Comparison of ENCODE assay signal across 18 cellular contexts in genomic region chr16:3180445-3180878, GRCh38. TPM values are rescaled to one million over a fixed set of nuclear protein-coding genes. Genes with fewer than 3 reads are reported as not detected.
DNase-seq lines count a peak whose midpoint lies in the region; ATAC-seq and TF ChIP-seq lines count a peak whose summit lies in the region.
"Had no signal": no experiment of that assay in that cellular context is flagged by ENCODE, and none has a peak within 500 bp of the region (broad histone marks: within the 10 kb centered on the region; RNA-seq: fewer than 3 reads in every experiment).

No MANE protein-coding gene starts in this region.

- no peak overlapping the region for H2BK120ac ChIP-seq in mesendoderm (ENCODE audit: low read depth, low read length)

- no peak for TF ChIP-seq CTCF in brain microvascular endothelial cell (IDR thresholded peaks at IDR 0.05; ENCODE audit: low read depth, low read length, missing control alignments)

- H3K36me3 Mint-ChIP-seq in activated CD4-positive, alpha-beta T cell treated with anti-CD3 and anti-CD28 coated beads, Interleukin-2, amount 10 ng/mL, durations not matched to agents 24 days and 14 days (ENCODE audit: low read depth): peaks cover 12% of the 10 kb centered on the region

- peak overlapping the region; percentile 53 for H3K9ac ChIP-seq in mesendoderm (ENCODE audit: low read length)

- no peak overlapping the region for H4K5ac ChIP-seq in mesendoderm (ENCODE audit: low read length)

- peaks cover 77% of the 10 kb centered on the region for H3K27me3 Mint-ChIP-seq in activated CD4-positive, alpha-beta T cell treated with anti-CD3 and anti-CD28 coated beads, Interleukin-2, amount 10 ng/mL, durations not matched to agents 24 days and 14 days

- WGBS in mesendoderm (ENCODE audit: extremely low coverage, insufficient coverage, low lambda C conversion rate): no CpG with 5 or more reads among the region's 21 CpGs

- no peak overlapping the region for H3K23ac ChIP-seq in mesendoderm (ENCODE audit: low read length)

- H3K4me1 Mint-ChIP-seq in activated CD4-positive, alpha-beta T cell treated with anti-CD3 and anti-CD28 coated beads, Interleukin-2, amount 10 ng/mL, durations not matched to agents 24 days and 14 days: peaks cover 17% of the 10 kb centered on the region

- no peaks in the 10 kb centered on the region for H3K79me1 ChIP-seq in mesendoderm (ENCODE audit: low read length)

- H3K27ac ChIP-seq in brain microvascular endothelial cell (no peak overlapping the region), mesendoderm (ENCODE audit: low read depth, low read length) (no peak overlapping the region)
- H3K27ac ChIP-seq: tibial nerve had no signal

- no peaks in the 10 kb centered on the region for H3K27me3 ChIP-seq in brain microvascular endothelial cell (replicated peaks)
- no peaks in the 10 kb centered on the region for H3K27me3 ChIP-seq in mesendoderm (ENCODE audit: insufficient read depth, low read length, poor library complexity)

- H3K4me1 ChIP-seq in mesendoderm (ENCODE audit: control insufficient read depth, low read depth, low read length): no peaks in the 10 kb centered on the region

- ATAC-seq in HG03571 (IDR thresholded peaks at IDR 0.05; ENCODE audit: unreplicated experiment) (no peak), HG02840 (IDR thresholded peaks at IDR 0.05; ENCODE audit: low FRiP score, unreplicated experiment) (no peak), GM18502 (IDR thresholded peaks at IDR 0.05; ENCODE audit: poor library complexity, unreplicated experiment) (no peak)
- ATAC-seq: PC-3 had no signal

- DNase-seq in activated CD4-positive, alpha-beta T cell treated with anti-CD3 and anti-CD28 coated beads, Interleukin-2, amount 10 ng/mL, durations not matched to agents 24 days and 14 days: peak; percentile 55
- DNase-seq in activated CD4-positive, alpha-beta T cell treated with anti-CD3 and anti-CD28 coated beads for 4 hours: no peak
- peak; percentile 79 for DNase-seq in HT1080 (ENCODE audit: low read depth)
- peak; percentile 68 for DNase-seq in brain microvascular endothelial cell
- peak; percentile 90 for DNase-seq in mesendoderm
- DNase-seq: ACHN; activated CD4-positive, CD25-positive, alpha-beta regulatory T cell treated with anti-CD3 and anti-CD28 coated beads, Interleukin-2, amount 50 U/mL, for 72 hours; activated naive CD4-positive, alpha-beta T cell treated with anti-CD3 and anti-CD28 coated beads, Interleukin-2, amount 50 U/mL, for 16 hours; MM.1S; NCI-H226; PC-3 had no signal

- no peaks in the 10 kb centered on the region for H3K36me3 ChIP-seq in brain microvascular endothelial cell (replicated peaks)
- no peaks in the 10 kb centered on the region for H3K36me3 ChIP-seq in mesendoderm (ENCODE audit: control insufficient read depth, insufficient read depth, low read length)
- H3K36me3 ChIP-seq: tibial nerve had no signal

- H3K4me3 ChIP-seq in brain microvascular endothelial cell (ENCODE audit: low read depth, low read length): no peak overlapping the region
- peak overlapping the region; percentile 29 for H3K4me3 ChIP-seq in mesendoderm (ENCODE audit: low read length)
- H3K4me3 ChIP-seq: smooth muscle cell, tibial nerve had no signal

- H3K4ac ChIP-seq in mesendoderm (ENCODE audit: low read depth, low read length): no peak overlapping the region

- in situ Hi-C loops in brain microvascular endothelial cell (cut with HindIII; ENCODE audit: low pct_ligation_motif_present, low sequenced_read_pairs): no loop called here

- peak overlapping the region; percentile 63 for H3K4me2 ChIP-seq in mesendoderm (ENCODE audit: low read length)
- H3K4me2 ChIP-seq: smooth muscle cell had no signal

- H3K27ac Mint-ChIP-seq in activated CD4-positive, alpha-beta T cell treated with anti-CD3 and anti-CD28 coated beads, Interleukin-2, amount 10 ng/mL, durations not matched to agents 24 days and 14 days: no peak overlapping the region

- no peak overlapping the region for H3K4me3 Mint-ChIP-seq in activated CD4-positive, alpha-beta T cell treated with anti-CD3 and anti-CD28 coated beads, Interleukin-2, amount 10 ng/mL, durations not matched to agents 24 days and 14 days

- H4K8ac ChIP-seq in mesendoderm (ENCODE audit: low read depth, low read length): no peak overlapping the region

- intact Hi-C loops in activated CD4-positive, alpha-beta T cell treated with anti-CD3 and anti-CD28 coated beads, Interleukin-2, amount 10 ng/mL, durations not matched to agents 24 days and 14 days (cut with micrococcal nuclease): no loop called here

- H3K56ac ChIP-seq in mesendoderm (ENCODE audit: low read length): peak overlapping the region; percentile 38

- H2BK5ac ChIP-seq in mesendoderm (ENCODE audit: low read length): no peak overlapping the region

- H2BK15ac ChIP-seq in mesendoderm (replicated peaks; ENCODE audit: low read depth): no peak overlapping the region

- H2AK5ac ChIP-seq in mesendoderm (ENCODE audit: low read length): no peak overlapping the region

- peaks cover 12% of the 10 kb centered on the region for H3K9me3 Mint-ChIP-seq in activated CD4-positive, alpha-beta T cell treated with anti-CD3 and anti-CD28 coated beads, Interleukin-2, amount 10 ng/mL, durations not matched to agents 24 days and 14 days

- no peaks in the 10 kb centered on the region for H3K79me2 ChIP-seq in mesendoderm (ENCODE audit: control insufficient read depth, insufficient read depth, low read length)

- H3K18ac ChIP-seq in mesendoderm (ENCODE audit: low read length): no peak overlapping the region

RNA-seq across cellular contexts. Expression of gene OR1F1, which starts 7.5 kb away (rescaled TPM):
- not detected in 2 replicates for total RNA-seq in activated CD4-positive, alpha-beta T cell treated with anti-CD3 and anti-CD28 coated beads, Interleukin-2, amount 10 ng/mL, durations not matched to agents 24 days and 14 days
- not detected in 2 replicates for total RNA-seq in HT1080 (2014; rRNA removed; shearing (Covaris generic))
- not detected in 2 replicates for polyA plus RNA-seq in HT1080 (2015; cell fraction: cytosol; rRNA removed)
- polyA plus RNA-seq in HT1080 (2015; cell fraction: nucleus; rRNA removed): 0.35 TPM in 1 of 2 replicates, not detected in the other
- polyA plus RNA-seq in mesendoderm (2013, experiment 1 of 2): 0.25 TPM
- 0.11 TPM for polyA plus RNA-seq in mesendoderm (2013, experiment 2 of 2)
- total RNA-seq: lung microvascular endothelial cell, PC-3, smooth muscle cell, tibial nerve had no signal
- polyA plus RNA-seq: esophagus, smooth muscle cell had no signal

RNA-seq across cellular contexts. Expression of gene ZNF213, which starts 45.6 kb away (rescaled TPM):
- 9.5 and 10.6 TPM in 2 replicates for total RNA-seq in activated CD4-positive, alpha-beta T cell treated with anti-CD3 and anti-CD28 coated beads, Interleukin-2, amount 10 ng/mL, durations not matched to agents 24 days and 14 days
- 3.8 and 4.6 TPM in 2 replicates for total RNA-seq in HT1080 (2014; rRNA removed; shearing (Covaris generic))
- 9.6 and 9.9 TPM in 2 replicates for polyA plus RNA-seq in HT1080 (2015; cell fraction: cytosol; rRNA removed)
- 6.5 and 8.4 TPM in 2 replicates for polyA plus RNA-seq in HT1080 (2015; cell fraction: nucleus; rRNA removed)
- polyA plus RNA-seq in mesendoderm (2013, experiment 1 of 2): 4.3 TPM
- 4.6 TPM for polyA plus RNA-seq in mesendoderm (2013, experiment 2 of 2)

RNA-seq across cellular contexts. Expression of gene ZNF200, which starts 54.5 kb away (rescaled TPM):
- 13.1 and 13.4 TPM in 2 replicates for total RNA-seq in activated CD4-positive, alpha-beta T cell treated with anti-CD3 and anti-CD28 coated beads, Interleukin-2, amount 10 ng/mL, durations not matched to agents 24 days and 14 days
- total RNA-seq in HT1080 (2014; rRNA removed; shearing (Covaris generic)): 12.5 and 13.2 TPM in 2 replicates
- polyA plus RNA-seq in HT1080 (2015; cell fraction: cytosol; rRNA removed): 6.5 and 7.2 TPM in 2 replicates
- 18.6 and 21.2 TPM in 2 replicates for polyA plus RNA-seq in HT1080 (2015; cell fraction: nucleus; rRNA removed)
- 5.5 TPM for polyA plus RNA-seq in mesendoderm (2013, experiment 1 of 2)
- 5.8 TPM for polyA plus RNA-seq in mesendoderm (2013, experiment 2 of 2)

Comparison
In these comparisons a context has a peak if more than half of its experiments do, and no peak if none do; other contexts are left out.
1. DNase-seq: peak in activated CD4-positive, alpha-beta T cell treated with anti-CD3 and anti-CD28 coated beads, Interleukin-2, amount 10 ng/mL, durations not matched to agents 24 days and 14 days (single experiment), HT1080 (single experiment), brain microvascular endothelial cell (single experiment) and mesendoderm (single experiment); none in activated CD4-positive, alpha-beta T cell treated with anti-CD3 and anti-CD28 coated beads for 4 hours (0 of 2).